In genomic region chr9:34744295-34745221, GRCh38 we compare ENCODE assay signal across 11 cellular contexts. TPM values are rescaled to one million over a fixed set of nuclear protein-coding genes. Genes with fewer than 3 reads are reported as not detected.
DNase-seq lines count a peak whose midpoint lies in the region; ATAC-seq and TF ChIP-seq lines count a peak whose summit lies in the region.
"Had no signal": no experiment of that assay in that cellular context is flagged by ENCODE, and none has a peak within 500 bp of the region (broad histone marks: within the 10 kb centered on the region; RNA-seq: fewer than 3 reads in every experiment).

No MANE protein-coding gene starts in this region.

- DNase-seq in EH (ENCODE audit: low read depth): peak; percentile 16
- DNase-seq in NCI-H226: peak; percentile 48
- DNase-seq in epithelial cell of proximal tubule (ENCODE audit: low read depth): peak; percentile 12
- DNase-seq in omental fat pad (ENCODE audit: low spot score): no peak
- no peak for DNase-seq in CD4-positive, alpha-beta memory T cell
- no peak for DNase-seq in GM10248 (ENCODE audit: extremely low spot score)
- DNase-seq in NCI-H187 (lab: John Stamatoyannopoulos, UW): no peak
- DNase-seq: activated B cell treated with CpG ODN at 0.5 μM for 24 hours, posterior cingulate gyrus had no signal

- no peaks in the 10 kb centered on the region for H3K27me3 ChIP-seq in CD4-positive, alpha-beta memory T cell (ENCODE audit: insufficient read depth, low read length)

- no peaks in the 10 kb centered on the region for H3K36me3 Mint-ChIP-seq in CD4-positive, alpha-beta memory T cell

- H3K9me3 ChIP-seq in CD4-positive, alpha-beta memory T cell (ENCODE audit: control insufficient read depth in 1 of 2, low read length in 2 of 2): no peaks in the 10 kb centered on the region

- ATAC-seq in omental fat pad (ENCODE audit: low FRiP score) (peak; percentile 96), HG03139 (IDR thresholded peaks at IDR 0.05; ENCODE audit: unreplicated experiment) (no peak)

- no peak overlapping the region for H3K27ac Mint-ChIP-seq in CD4-positive, alpha-beta memory T cell
- H3K27ac Mint-ChIP-seq: activated B cell treated with CpG ODN at 0.5 μM for 24 hours; activated naive CD4-positive, alpha-beta T cell treated with anti-CD3 and anti-CD28 coated beads, Interleukin-2, amount 50 U/mL, for 72 hours had no signal

- no peaks in the 10 kb centered on the region for H3K4me1 Mint-ChIP-seq in CD4-positive, alpha-beta memory T cell
- H3K4me1 Mint-ChIP-seq: activated B cell treated with CpG ODN at 0.5 μM for 24 hours had no signal

- peaks cover 0 to 17% (median 8%) of the 10 kb centered on the region in 8 donors for H3K9me3 Mint-ChIP-seq in CD4-positive, alpha-beta memory T cell
- H3K9me3 Mint-ChIP-seq: activated naive CD4-positive, alpha-beta T cell treated with anti-CD3 and anti-CD28 coated beads, Interleukin-2, amount 50 U/mL, for 72 hours had no signal

- intact Hi-C loops in CD4-positive, alpha-beta memory T cell (cut with micrococcal nuclease): no loop called here

- H3K4me1 ChIP-seq in CD4-positive, alpha-beta memory T cell (ENCODE audit: insufficient read depth, low read length): no peaks in the 10 kb centered on the region

- no peak for TF ChIP-seq CTCF in epithelial cell of proximal tubule (conservative IDR thresholded peaks at IDR 0.05; ENCODE audit: low read depth, low read length)
- no peak for TF ChIP-seq CTCF in omental fat pad (IDR thresholded peaks at IDR 0.05)
- TF ChIP-seq CTCF in GM10248 (IDR thresholded peaks at IDR 0.05; ENCODE audit: control extremely low read depth, extremely low read depth, low read depth, missing control alignments): no peak

- H3K27me3 Mint-ChIP-seq in CD4-positive, alpha-beta memory T cell: peaks cover 20 to 31% of the 10 kb centered on the region in 2 donors

- POLR2A ChIA-PET in CD4-positive, alpha-beta memory T cell (lab: Charles Lee; ENCODE audit: partially characterized antibody): no interaction called here
- POLR2A ChIA-PET in GM10248 (lab: Yijun Ruan, JAX): no interaction called here

- no peak overlapping the region for H3K4me3 ChIP-seq in epithelial cell of proximal tubule (ENCODE audit: low read depth, low read length)
- no peak overlapping the region for H3K4me3 ChIP-seq in CD4-positive, alpha-beta memory T cell (ENCODE audit: low read length in 2 of 2)

- peak overlapping the region in 1 of 8 donors; percentile 21 for H3K4me3 Mint-ChIP-seq in CD4-positive, alpha-beta memory T cell
- H3K4me3 Mint-ChIP-seq: activated B cell treated with CpG ODN at 0.5 μM for 24 hours had no signal

- CTCF ChIA-PET in CD4-positive, alpha-beta memory T cell (lab: Charles Lee; ENCODE audit: partially characterized antibody): no interaction called here
- CTCF ChIA-PET in GM10248 (lab: Yijun Ruan, JAX): interaction anchor here (1.1 kb wide), 1 partner anchor 13 kb away, joined by 3 read pairs; no protein-coding TSS in a partner anchor

- no peaks in the 10 kb centered on the region for H3K36me3 ChIP-seq in CD4-positive, alpha-beta memory T cell (ENCODE audit: insufficient read depth, low read length)

- H3K27ac ChIP-seq in CD4-positive, alpha-beta memory T cell (ENCODE audit: low read depth, low read length): no peak overlapping the region

RNA-seq across cellular contexts. Expression of gene CCL21, which starts 34.6 kb away (rescaled TPM):
- total RNA-seq in epithelial cell of proximal tubule (not detected in 2 replicates), omental fat pad (10 to 100 TPM; 30.0 to 59.2 (median 57.5) TPM)
- not detected for total RNA-seq in CD4-positive, alpha-beta memory T cell
- not detected for polyA plus RNA-seq in CD4-positive, alpha-beta memory T cell
- total RNA-seq: activated B cell treated with CpG ODN at 0.5 μM for 24 hours; activated naive CD4-positive, alpha-beta T cell treated with anti-CD3 and anti-CD28 coated beads, Interleukin-2, amount 50 U/mL, for 72 hours had no signal

RNA-seq across cellular contexts. Expression of gene CCL19, which starts 53.5 kb away (rescaled TPM):
- not detected in 2 replicates for total RNA-seq in epithelial cell of proximal tubule
- total RNA-seq in omental fat pad: not detected
- total RNA-seq in CD4-positive, alpha-beta memory T cell: not detected
- polyA plus RNA-seq in CD4-positive, alpha-beta memory T cell: not detected
- total RNA-seq: activated B cell treated with CpG ODN at 0.5 μM for 24 hours; activated naive CD4-positive, alpha-beta T cell treated with anti-CD3 and anti-CD28 coated beads, Interleukin-2, amount 50 U/mL, for 72 hours had no signal

Comparison
In these comparisons a context has a peak if more than half of its experiments do, and no peak if none do; other contexts are left out.
1. DNase-seq: peak in EH (single experiment), NCI-H226 (single experiment) and epithelial cell of proximal tubule (single experiment); none in omental fat pad (single experiment), CD4-positive, alpha-beta memory T cell (0 of 5), GM10248 (single experiment) and NCI-H187 (0 of 2).
2. RNA of gene CCL21, which starts 34.6 kb away (total RNA-seq): 30.0 to 59.2 TPM in omental fat pad; not detected in epithelial cell of proximal tubule and not detected in CD4-positive, alpha-beta memory T cell; every median in the first group is over 10 times any median in the second.